Comparison of ENCODE assay signal across 1 cellular context in the genomic region with DNA sequence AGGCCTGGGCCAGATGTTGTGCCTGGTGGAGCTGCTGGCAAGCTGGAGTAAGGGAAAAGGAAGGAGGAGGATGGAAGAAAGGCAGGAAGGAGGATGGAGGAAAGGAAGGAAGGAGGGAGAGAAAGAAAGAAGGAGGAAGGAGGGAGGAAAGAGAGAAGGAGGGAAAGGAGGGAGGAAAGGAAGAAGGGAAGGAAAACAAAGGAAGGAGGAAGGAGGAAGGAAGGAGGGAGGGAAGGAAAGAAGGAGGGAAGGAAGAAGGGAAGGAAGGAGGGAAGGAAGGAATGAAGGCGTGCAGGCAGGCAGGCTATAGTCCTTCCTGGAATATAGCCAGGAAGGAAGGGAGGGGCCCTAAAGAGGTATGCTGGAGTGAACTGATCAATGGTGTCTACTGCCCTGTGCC.
TF ChIP-seq lines count a peak whose summit lies in the region.

No MANE protein-coding gene starts in this region.

TF ChIP-seq in HEK293, 187 proteins besides CTCF, POLR2A, EP300 and RAD21 (continued from another document):
- TF ChIP-seq, protein P1, sequence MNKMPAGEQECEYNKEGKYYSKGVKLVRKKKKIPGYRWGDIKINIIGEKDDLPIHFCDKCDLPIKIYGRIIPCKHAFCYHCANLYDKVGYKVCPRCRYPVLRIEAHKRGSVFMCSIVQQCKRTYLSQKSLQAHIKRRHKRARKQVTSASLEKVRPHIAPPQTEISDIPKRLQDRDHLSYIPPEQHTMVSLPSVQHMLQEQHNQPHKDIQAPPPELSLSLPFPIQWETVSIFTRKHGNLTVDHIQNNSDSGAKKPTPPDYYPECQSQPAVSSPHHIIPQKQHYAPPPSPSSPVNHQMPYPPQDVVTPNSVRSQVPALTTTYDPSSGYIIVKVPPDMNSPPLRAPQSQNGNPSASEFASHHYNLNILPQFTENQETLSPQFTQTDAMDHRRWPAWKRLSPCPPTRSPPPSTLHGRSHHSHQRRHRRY (tag by site-specific recombination; IDR thresholded peaks at IDR 0.05): peak; percentile 83; the same call in 1 of the 2 replicates
- no peak for TF ChIP-seq ZNF544 (tag by site-specific recombination; IDR thresholded peaks at IDR 0.05)
- TF ChIP-seq ZNF24 (tag by site-specific recombination; IDR thresholded peaks at IDR 0.05): no peak
- no peak for TF ChIP-seq ZNF629 (tag by site-specific recombination; IDR thresholded peaks at IDR 0.05)
- TF ChIP-seq ZNF621 (tag by site-specific recombination; IDR thresholded peaks at IDR 0.05): no peak
- no peak for TF ChIP-seq ZSCAN16 (tag by site-specific recombination; IDR thresholded peaks at IDR 0.05)
- no peak for TF ChIP-seq ZFP69B (tag by site-specific recombination; IDR thresholded peaks at IDR 0.05)
- TF ChIP-seq ZFP41 (tag by site-specific recombination; IDR thresholded peaks at IDR 0.05; ENCODE audit: borderline replicate concordance): no peak
- no peak for TF ChIP-seq ZNF549 (tag by site-specific recombination; IDR thresholded peaks at IDR 0.05)
- no peak for TF ChIP-seq ZNF843 (tag by site-specific recombination; IDR thresholded peaks at IDR 0.05)
- no peak for TF ChIP-seq ZNF175 (tag by site-specific recombination; IDR thresholded peaks at IDR 0.05)
- TF ChIP-seq SCRT2 (tag by site-specific recombination; IDR thresholded peaks at IDR 0.05): no peak
- TF ChIP-seq ZNF830 (tag by site-specific recombination; IDR thresholded peaks at IDR 0.05; ENCODE audit: low read depth): no peak
- 0 out of 2 replicates have a peak, but pooled peaks have one; percentile 21 for TF ChIP-seq KLF1 (tag by site-specific recombination; IDR thresholded peaks at IDR 0.05)
- TF ChIP-seq ZNF777 (tag by site-specific recombination; IDR thresholded peaks at IDR 0.05; ENCODE audit: borderline replicate concordance): no peak
- no peak for TF ChIP-seq ZNF146 (tag by site-specific recombination; IDR thresholded peaks at IDR 0.05)
- TF ChIP-seq ZNF157 (tag by site-specific recombination; IDR thresholded peaks at IDR 0.05): no peak
- no peak for TF ChIP-seq ZNF548 (tag by site-specific recombination; IDR thresholded peaks at IDR 0.05)
- 0 out of 2 replicates have a peak, but pooled peaks have one; percentile 26 for TF ChIP-seq ZNF514 (tag by site-specific recombination; IDR thresholded peaks at IDR 0.05)
- TF ChIP-seq ZNF776 (tag by site-specific recombination; IDR thresholded peaks at IDR 0.05; ENCODE audit: borderline replicate concordance): peak; percentile 87; the same call in 1 of the 2 replicates
- no peak for TF ChIP-seq ZNF416 (tag by site-specific recombination; IDR thresholded peaks at IDR 0.05)
- TF ChIP-seq ZNF677 (tag by site-specific recombination; IDR thresholded peaks at IDR 0.05): no peak
- TF ChIP-seq ZNF350 (tag by site-specific recombination; IDR thresholded peaks at IDR 0.05): no peak
- TF ChIP-seq MEIS1 (CRISPR knock-in tag; IDR thresholded peaks at IDR 0.05; ENCODE audit: borderline replicate concordance): no peak
- TF ChIP-seq ZNF473 (tag by site-specific recombination; IDR thresholded peaks at IDR 0.05): peak; percentile 55; the same call in 1 of the 2 replicates
- 0 out of 2 replicates have a peak, but pooled peaks have one; percentile 44 for TF ChIP-seq ZNF571 (tag by site-specific recombination; IDR thresholded peaks at IDR 0.05)
- TF ChIP-seq, protein P2, sequence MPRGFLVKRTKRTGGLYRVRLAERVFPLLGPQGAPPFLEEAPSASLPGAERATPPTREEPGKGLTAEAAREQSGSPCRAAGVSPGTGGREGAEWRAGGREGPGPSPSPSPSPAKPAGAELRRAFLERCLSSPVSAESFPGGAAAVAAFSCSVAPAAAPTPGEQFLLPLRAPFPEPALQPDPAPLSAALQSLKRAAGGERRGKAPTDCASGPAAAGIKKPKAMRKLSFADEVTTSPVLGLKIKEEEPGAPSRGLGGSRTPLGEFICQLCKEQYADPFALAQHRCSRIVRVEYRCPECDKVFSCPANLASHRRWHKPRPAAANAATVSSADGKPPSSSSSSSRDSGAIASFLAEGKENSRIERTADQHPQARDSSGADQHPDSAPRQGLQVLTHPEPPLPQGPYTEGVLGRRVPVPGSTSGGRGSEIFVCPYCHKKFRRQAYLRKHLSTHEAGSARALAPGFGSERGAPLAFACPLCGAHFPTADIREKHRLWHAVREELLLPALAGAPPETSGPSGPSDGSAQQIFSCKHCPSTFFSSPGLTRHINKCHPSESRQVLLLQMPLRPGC (tag by site-specific recombination; IDR thresholded peaks at IDR 0.05): no peak
- no peak for TF ChIP-seq ZNF561 (tag by site-specific recombination; IDR thresholded peaks at IDR 0.05; ENCODE audit: borderline replicate concordance)
- TF ChIP-seq, protein P3, sequence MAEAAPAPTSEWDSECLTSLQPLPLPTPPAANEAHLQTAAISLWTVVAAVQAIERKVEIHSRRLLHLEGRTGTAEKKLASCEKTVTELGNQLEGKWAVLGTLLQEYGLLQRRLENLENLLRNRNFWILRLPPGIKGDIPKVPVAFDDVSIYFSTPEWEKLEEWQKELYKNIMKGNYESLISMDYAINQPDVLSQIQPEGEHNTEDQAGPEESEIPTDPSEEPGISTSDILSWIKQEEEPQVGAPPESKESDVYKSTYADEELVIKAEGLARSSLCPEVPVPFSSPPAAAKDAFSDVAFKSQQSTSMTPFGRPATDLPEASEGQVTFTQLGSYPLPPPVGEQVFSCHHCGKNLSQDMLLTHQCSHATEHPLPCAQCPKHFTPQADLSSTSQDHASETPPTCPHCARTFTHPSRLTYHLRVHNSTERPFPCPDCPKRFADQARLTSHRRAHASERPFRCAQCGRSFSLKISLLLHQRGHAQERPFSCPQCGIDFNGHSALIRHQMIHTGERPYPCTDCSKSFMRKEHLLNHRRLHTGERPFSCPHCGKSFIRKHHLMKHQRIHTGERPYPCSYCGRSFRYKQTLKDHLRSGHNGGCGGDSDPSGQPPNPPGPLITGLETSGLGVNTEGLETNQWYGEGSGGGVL (tag by site-specific recombination; IDR thresholded peaks at IDR 0.05): no peak
- no peak for TF ChIP-seq ZNF658 (tag by site-specific recombination; IDR thresholded peaks at IDR 0.05)
- no peak for TF ChIP-seq ZNF169 (tag by site-specific recombination; IDR thresholded peaks at IDR 0.05)
- TF ChIP-seq ZNF391 (tag by site-specific recombination; IDR thresholded peaks at IDR 0.05; ENCODE audit: borderline replicate concordance, low read depth): no peak
- no peak for TF ChIP-seq KLF8 (tag by site-specific recombination; IDR thresholded peaks at IDR 0.05)
- TF ChIP-seq TCF7L2 (IDR thresholded peaks at IDR 0.05; ENCODE audit: borderline replicate concordance, low read depth, low read length): no peak
- TF ChIP-seq, protein P4, sequence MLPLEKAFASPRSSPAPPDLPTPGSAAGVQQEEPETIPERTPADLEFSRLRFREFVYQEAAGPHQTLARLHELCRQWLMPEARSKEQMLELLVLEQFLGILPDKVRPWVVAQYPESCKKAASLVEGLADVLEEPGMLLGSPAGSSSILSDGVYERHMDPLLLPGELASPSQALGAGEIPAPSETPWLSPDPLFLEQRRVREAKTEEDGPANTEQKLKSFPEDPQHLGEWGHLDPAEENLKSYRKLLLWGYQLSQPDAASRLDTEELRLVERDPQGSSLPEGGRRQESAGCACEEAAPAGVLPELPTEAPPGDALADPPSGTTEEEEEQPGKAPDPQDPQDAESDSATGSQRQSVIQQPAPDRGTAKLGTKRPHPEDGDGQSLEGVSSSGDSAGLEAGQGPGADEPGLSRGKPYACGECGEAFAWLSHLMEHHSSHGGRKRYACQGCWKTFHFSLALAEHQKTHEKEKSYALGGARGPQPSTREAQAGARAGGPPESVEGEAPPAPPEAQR (tag by site-specific recombination; IDR thresholded peaks at IDR 0.05): peak; percentile 55; the same call in 1 of the 2 replicates
- no peak for TF ChIP-seq ZNF274 (IDR thresholded peaks at IDR 0.05; ENCODE audit: low read length)
- TF ChIP-seq ZNF274 (tag by site-specific recombination; IDR thresholded peaks at IDR 0.05; ENCODE audit: borderline replicate concordance): no peak
- TF ChIP-seq, protein P5, sequence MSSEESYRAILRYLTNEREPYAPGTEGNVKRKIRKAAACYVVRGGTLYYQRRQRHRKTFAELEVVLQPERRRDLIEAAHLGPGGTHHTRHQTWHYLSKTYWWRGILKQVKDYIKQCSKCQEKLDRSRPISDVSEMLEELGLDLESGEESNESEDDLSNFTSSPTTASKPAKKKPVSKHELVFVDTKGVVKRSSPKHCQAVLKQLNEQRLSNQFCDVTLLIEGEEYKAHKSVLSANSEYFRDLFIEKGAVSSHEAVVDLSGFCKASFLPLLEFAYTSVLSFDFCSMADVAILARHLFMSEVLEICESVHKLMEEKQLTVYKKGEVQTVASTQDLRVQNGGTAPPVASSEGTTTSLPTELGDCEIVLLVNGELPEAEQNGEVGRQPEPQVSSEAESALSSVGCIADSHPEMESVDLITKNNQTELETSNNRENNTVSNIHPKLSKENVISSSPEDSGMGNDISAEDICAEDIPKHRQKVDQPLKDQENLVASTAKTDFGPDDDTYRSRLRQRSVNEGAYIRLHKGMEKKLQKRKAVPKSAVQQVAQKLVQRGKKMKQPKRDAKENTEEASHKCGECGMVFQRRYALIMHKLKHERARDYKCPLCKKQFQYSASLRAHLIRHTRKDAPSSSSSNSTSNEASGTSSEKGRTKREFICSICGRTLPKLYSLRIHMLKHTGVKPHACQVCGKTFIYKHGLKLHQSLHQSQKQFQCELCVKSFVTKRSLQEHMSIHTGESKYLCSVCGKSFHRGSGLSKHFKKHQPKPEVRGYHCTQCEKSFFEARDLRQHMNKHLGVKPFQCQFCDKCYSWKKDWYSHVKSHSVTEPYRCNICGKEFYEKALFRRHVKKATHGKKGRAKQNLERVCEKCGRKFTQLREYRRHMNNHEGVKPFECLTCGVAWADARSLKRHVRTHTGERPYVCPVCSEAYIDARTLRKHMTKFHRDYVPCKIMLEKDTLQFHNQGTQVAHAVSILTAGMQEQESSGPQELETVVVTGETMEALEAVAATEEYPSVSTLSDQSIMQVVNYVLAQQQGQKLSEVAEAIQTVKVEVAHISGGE (tag by site-specific recombination; conservative IDR thresholded peaks at IDR 0.05; ENCODE audit: low read depth): no peak
- TF ChIP-seq, protein P6, sequence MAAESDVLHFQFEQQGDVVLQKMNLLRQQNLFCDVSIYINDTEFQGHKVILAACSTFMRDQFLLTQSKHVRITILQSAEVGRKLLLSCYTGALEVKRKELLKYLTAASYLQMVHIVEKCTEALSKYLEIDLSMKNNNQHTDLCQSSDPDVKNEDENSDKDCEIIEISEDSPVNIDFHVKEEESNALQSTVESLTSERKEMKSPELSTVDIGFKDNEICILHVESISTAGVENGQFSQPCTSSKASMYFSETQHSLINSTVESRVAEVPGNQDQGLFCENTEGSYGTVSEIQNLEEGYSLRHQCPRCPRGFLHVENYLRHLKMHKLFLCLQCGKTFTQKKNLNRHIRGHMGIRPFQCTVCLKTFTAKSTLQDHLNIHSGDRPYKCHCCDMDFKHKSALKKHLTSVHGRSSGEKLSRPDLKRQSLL (tag by site-specific recombination; IDR thresholded peaks at IDR 0.05): no peak
